Comparison of ENCODE assay signal across 8 cellular contexts in genomic region chr3:11651900-11652299, GRCh38. TPM values are rescaled to one million over a fixed set of nuclear protein-coding genes. Genes with fewer than 3 reads are reported as not detected.
DNase-seq lines count a peak whose midpoint lies in the region; ATAC-seq and TF ChIP-seq lines count a peak whose summit lies in the region.

No MANE protein-coding gene starts in this region.

- TF ChIP-seq CTCF in PC-9 (conservative IDR thresholded peaks at IDR 0.05) (peak; percentile 80), fibroblast of mammary gland (conservative IDR thresholded peaks at IDR 0.05; ENCODE audit: control insufficient read depth, insufficient read depth, low read depth, low read length) (peak; percentile 39), spleen (IDR thresholded peaks at IDR 0.05 in 8 of 11, conservative IDR thresholded peaks at IDR 0.05 in 3 of 11) (peak; percentile 15 to 72 (median 60))

- no peaks in the 10 kb centered on the region for H3K9me3 ChIP-seq in PC-9 (ENCODE audit: insufficient read depth, low read depth)
- H3K9me3 ChIP-seq in spleen, result no peaks in the 10 kb centered on the region
- H3K9me3 ChIP-seq in aorta (ENCODE audit: control insufficient read depth, low read length), result no peaks in the 10 kb centered on the region

- CTCF ChIA-PET in PC-9 (lab: Charles Lee), result interaction anchor here (0.7 to 1.8 kb wide), 2 partner anchors 48 to 273 kb away, joined by 4 to 9 read pairs; no protein-coding TSS in a partner anchor

- H3F3A ChIP-seq in PC-9 (ENCODE audit: insufficient read depth, low read depth), result peaks cover 15% of the 10 kb centered on the region; the same call in 1 of the 2 replicates

- H3K36me3 ChIP-seq in PC-9 (ENCODE audit: low read depth) (no peaks in the 10 kb centered on the region), spleen (no peaks in the 10 kb centered on the region), aorta (ENCODE audit: control insufficient read depth in 1 of 2, insufficient read depth in 2 of 2, low read length in 1 of 2) (no peaks in the 10 kb centered on the region)

- no peak for TF ChIP-seq POLR2A in spleen (IDR thresholded peaks at IDR 0.05)

- BruUV-seq in PC-9 (replicated peaks; lab: Mats Ljungman, UMichigan), result no TSS peak

- peaks cover 36% of the 10 kb centered on the region for H4K20me1 ChIP-seq in PC-9 (ENCODE audit: insufficient read depth)

- POLR2A ChIA-PET in PC-9 (lab: Charles Lee; ENCODE audit: unreplicated experiment), result interaction anchor here (0.7 kb wide), 2 partner anchors 15 to 31 kb away, joined by 4 to 9 read pairs; no protein-coding TSS in a partner anchor

- H3K27me3 ChIP-seq in PC-9 (ENCODE audit: insufficient read depth, low read depth) (no peaks in the 10 kb centered on the region), spleen (replicated peaks in 1 of 7) (no peaks in the 10 kb centered on the region), aorta (ENCODE audit: control insufficient read depth in 1 of 2, insufficient read depth in 2 of 2, low read length in 1 of 2) (no peaks in the 10 kb centered on the region)

- DNase-seq in NCI-H1417 (lab: John Stamatoyannopoulos, UW) (peak in 2 of 3 experiments; percentile 6 to 47), NCI-H1417 treated with DMSO at 0.1 percent for 48 hours (lab: John Stamatoyannopoulos, UW) (no peak), PC-9 (no peak), fibroblast of mammary gland (ENCODE audit: low read depth) (peak; percentile 59), spleen (no peak), aorta (no peak)

- no peaks in the 10 kb centered on the region for H3K9me2 ChIP-seq in PC-9 (ENCODE audit: insufficient read depth)

- no peak overlapping the region for H3K4me3 ChIP-seq in PC-9
- no peak overlapping the region for H3K4me3 ChIP-seq in fibroblast of mammary gland (ENCODE audit: control insufficient read depth, low read depth, low read length)
- H3K4me3 ChIP-seq in spleen, result no peak overlapping the region
- H3K4me3 ChIP-seq in aorta (ENCODE audit: low read length in 2 of 2), result no peak overlapping the region

- H3K79me2 ChIP-seq in PC-9 (ENCODE audit: low read depth), result peaks cover 50% of the 10 kb centered on the region

- ATAC-seq in HG02759 (IDR thresholded peaks at IDR 0.05; ENCODE audit: unreplicated experiment), result no peak
- no peak for ATAC-seq in aorta (ENCODE audit: low FRiP score)
- ATAC-seq in activated CD4-positive, CD25-positive, alpha-beta regulatory T cell treated with anti-CD3 and anti-CD28 coated beads, Interleukin-2, amount 50 U/mL, for 24 hours, result no peak

- H2AFZ ChIP-seq in PC-9, result no peak overlapping the region

- intact Hi-C loops in PC-9 (cut with micrococcal nuclease; ENCODE audit: unreplicated experiment), result loop anchor here (2.0 to 5.0 kb wide), 2 partner anchors 273 to 590 kb away; no protein-coding TSS in a partner anchor
- intact Hi-C loops in spleen (cut with DNase I; ENCODE audit: low total_unique reads), result loop anchor here (2.0 to 10.0 kb wide), 3 partner anchors 155 to 417 kb away; no protein-coding TSS in a partner anchor
- intact Hi-C loops in aorta (cut with DNase I), result loop anchor here (2.0 kb wide), 2 partner anchors 271 to 273 kb away; no protein-coding TSS in a partner anchor

- H3K4me1 ChIP-seq in PC-9 (replicated peaks; ENCODE audit: insufficient read depth) (no peaks in the 10 kb centered on the region), spleen (peaks cover 0 to 6% (median 2%) of the 10 kb centered on the region in 6 donors), aorta (ENCODE audit: control insufficient read depth in 1 of 2, insufficient read depth in 2 of 2, low read length in 2 of 2) (peaks cover 0 to 2% of the 10 kb centered on the region in 2 donors)

- 15 to 26% (median 21%) methylated on average over 2 of the region's 2 CpGs for WGBS in spleen, 5 donors
- WGBS in aorta, 2 donors, result 11 to 13% methylated on average over 2 of the region's 2 CpGs

- H3K27ac ChIP-seq in PC-9, result no peak overlapping the region
- H3K27ac ChIP-seq in spleen, result no peak overlapping the region
- H3K27ac ChIP-seq in aorta (ENCODE audit: low read depth in 1 of 2, low read length in 2 of 2), result no peak overlapping the region

- no peak overlapping the region for H3K4me2 ChIP-seq in PC-9

RNA-seq across cellular contexts. Expression of gene VGLL4, which starts 8.2 kb away (rescaled TPM):
- total RNA-seq in PC-9 (2021), result 39.1 and 42.2 TPM in 2 replicates
- total RNA-seq in spleen, result 10 to 100 TPM; 45.9 to 80.2 (median 55.2) TPM
- 10 to 100 TPM; 13.5 to 37.5 (median 17.0) TPM for polyA plus RNA-seq in spleen
- 100 to 1,000 TPM in 1 of 2 donors, 10 to 100 TPM in 1; 93.5 to 104 TPM for total RNA-seq in aorta
- 10 to 100 TPM; 44.7 to 47.8 TPM for polyA plus RNA-seq in aorta

Comparison
In these comparisons a context has a peak if more than half of its experiments do, and no peak if none do; other contexts are left out.
1. DNase-seq: peak in NCI-H1417 (2 of 3) and fibroblast of mammary gland (single experiment); none in NCI-H1417 treated with DMSO at 0.1 percent for 48 hours (single experiment), PC-9 (0 of 2), spleen (single experiment) and aorta (0 of 2).
2. Peak in every context shown above with its lines, with median percentiles within 50 percentile points of each other: CTCF ChIP-seq.